In genomic region chr7:77348371-77348813, GRCh38 we compare ENCODE assay signal across 11 cellular contexts.
A peak's percentile ranks its signal among the peaks of the same experiment; 100 is the strongest.
DNase-seq lines count a peak whose midpoint lies in the region; ATAC-seq and TF ChIP-seq lines count a peak whose summit lies in the region.
"Had no signal": no experiment of that assay in that cellular context is flagged by ENCODE, and none has a peak within 500 bp of the region (broad histone marks: within the 10 kb centered on the region; RNA-seq: fewer than 3 reads in every experiment).

No MANE protein-coding gene starts in this region.

- peaks cover 0 to 11% (median 0%) of the 10 kb centered on the region in 5 donors for H3K36me3 Mint-ChIP-seq in naive thymus-derived CD4-positive, alpha-beta T cell

- H3K4me1 ChIP-seq in naive thymus-derived CD4-positive, alpha-beta T cell (ENCODE audit: control insufficient read depth in 2 of 2, insufficient read depth in 2 of 2, low read length in 2 of 2), result peaks cover 37 to 43% of the 10 kb centered on the region in 2 donors

- no peaks in the 10 kb centered on the region for H3K27me3 ChIP-seq in naive thymus-derived CD4-positive, alpha-beta T cell (ENCODE audit: control insufficient read depth in 2 of 2, insufficient read depth in 2 of 2, low read length in 2 of 2)

- DNase-seq in Right ventricle myocardium inferior (ENCODE audit: missing footprints) (peak; percentile 68), cardiac septum (ENCODE audit: low spot score) (no peak), epithelial cell of proximal tubule (ENCODE audit: low read depth) (peak; percentile 74), cortex of kidney (lab: John Stamatoyannopoulos, UW) (no peak), NCI-H345 treated with DMSO at 0.1 percent for 48 hours (lab: John Stamatoyannopoulos, UW; ENCODE audit: unreplicated experiment) (no peak), globus pallidus (ENCODE audit: low spot score) (no peak)
- no peak for DNase-seq in naive thymus-derived CD4-positive, alpha-beta T cell
- no peak for DNase-seq in stimulated activated CD4-positive, alpha-beta T cell treated with anti-CD3 and anti-CD28 coated beads, Interleukin-4, amount 100 ng/mL, for 1 hour
- DNase-seq: KG1 had no signal

- H3K9me3 Mint-ChIP-seq in naive thymus-derived CD4-positive, alpha-beta T cell, result no peaks in the 10 kb centered on the region
- H3K9me3 Mint-ChIP-seq: neural crest cell had no signal

- H3K27ac Mint-ChIP-seq in naive thymus-derived CD4-positive, alpha-beta T cell, result peak overlapping the region in 5 of 9 donors; percentile 2 to 69 (median 10)

- H3K4me3 ChIP-seq in epithelial cell of proximal tubule (ENCODE audit: low read depth, low read length), result no peak overlapping the region
- H3K4me3 ChIP-seq in naive thymus-derived CD4-positive, alpha-beta T cell (ENCODE audit: low read length), result no peak overlapping the region
- H3K4me3 ChIP-seq: GM12878 had no signal

- POLR2A ChIA-PET in naive thymus-derived CD4-positive, alpha-beta T cell (lab: Charles Lee), result interaction anchor here (1.1 to 1.5 kb wide), 2 partner anchors 9 to 67 kb away, joined by 3 read pairs; no protein-coding TSS in a partner anchor

- TF ChIP-seq CTCF in epithelial cell of proximal tubule (conservative IDR thresholded peaks at IDR 0.05; ENCODE audit: low read depth, low read length), result peak; percentile 19

- intact Hi-C loops in Right ventricle myocardium inferior (cut with DNase I) (loop anchor here (5.0 kb wide), 1 partner anchor 204 kb away; no protein-coding TSS in a partner anchor), cardiac septum (cut with DNase I) (no loop called here)
- intact Hi-C loops in naive thymus-derived CD4-positive, alpha-beta T cell (cut with micrococcal nuclease), result no loop called here

- H3K9me3 ChIP-seq in naive thymus-derived CD4-positive, alpha-beta T cell (ENCODE audit: control insufficient read depth in 2 of 3, low read length in 3 of 3), result no peaks in the 10 kb centered on the region

- H3K4me1 Mint-ChIP-seq in naive thymus-derived CD4-positive, alpha-beta T cell, result peaks cover 27 to 53% (median 49%) of the 10 kb centered on the region in 7 donors

- no peaks in the 10 kb centered on the region for H3K27me3 Mint-ChIP-seq in naive thymus-derived CD4-positive, alpha-beta T cell

- peak overlapping the region in 7 of 10 donors; percentile 3 to 52 (median 17) for H3K4me3 Mint-ChIP-seq in naive thymus-derived CD4-positive, alpha-beta T cell
- H3K4me3 Mint-ChIP-seq: neural crest cell had no signal

- peak; percentile 68 for ATAC-seq in Right ventricle myocardium inferior
- no peak for ATAC-seq in naive thymus-derived CD4-positive, alpha-beta T cell
- ATAC-seq: GM12878 had no signal

- CTCF ChIA-PET in naive thymus-derived CD4-positive, alpha-beta T cell (lab: Charles Lee), result interaction anchor here (1.4 kb wide), 1 partner anchor 17 kb away, joined by 3 read pairs; no protein-coding TSS in a partner anchor

- H3K36me3 ChIP-seq in naive thymus-derived CD4-positive, alpha-beta T cell (ENCODE audit: control insufficient read depth in 2 of 3, insufficient read depth in 3 of 3, low read length in 3 of 3), result no peaks in the 10 kb centered on the region

- H3K27ac ChIP-seq in naive thymus-derived CD4-positive, alpha-beta T cell (ENCODE audit: low read depth, low read length), result no peak overlapping the region

Comparison
In these comparisons a context has a peak if more than half of its experiments do, and no peak if none do; other contexts are left out.
1. DNase-seq: peak in Right ventricle myocardium inferior (single experiment) and epithelial cell of proximal tubule (single experiment); none in cardiac septum (single experiment), naive thymus-derived CD4-positive, alpha-beta T cell (0 of 9), cortex of kidney (single experiment), NCI-H345 treated with DMSO at 0.1 percent for 48 hours (single experiment), stimulated activated CD4-positive, alpha-beta T cell treated with anti-CD3 and anti-CD28 coated beads, Interleukin-4, amount 100 ng/mL, for 1 hour (single experiment) and globus pallidus (single experiment).